26 cellular contexts compared by ENCODE assay signal in genomic region chr11:45150943-45151342, GRCh38.
"Had no signal": no experiment of that assay in that cellular context is flagged by ENCODE, and none has a peak within 500 bp of the region (broad histone marks: within the 10 kb centered on the region; RNA-seq: fewer than 3 reads in every experiment).

No MANE protein-coding gene starts in this region.

- H3K9me3 Mint-ChIP-seq: activated CD4-positive, alpha-beta T cell treated with anti-CD3 and anti-CD28 coated beads, Interleukin-2, amount 10 ng/mL, durations not matched to agents 7 days and 5 days; naive thymus-derived CD8-positive, alpha-beta T cell; stimulated activated memory B cell treated with anti-CD40 and anti-IgM and Interleukin-4, amounts not matched to agents 10 μg/mL and 1 μg/mL and 100 μg/mL, for 72 hours had no signal

- H3K36me3 ChIP-seq: brain microvascular endothelial cell, ovary, right lobe of liver, thyroid gland, upper lobe of right lung, WERI-Rb-1 had no signal

- H3K27me3 ChIP-seq: brain microvascular endothelial cell, ovary, right lobe of liver, thyroid gland, upper lobe of right lung had no signal

- H3K27me3 Mint-ChIP-seq: activated CD4-positive, alpha-beta memory T cell treated with anti-CD3 and anti-CD28 coated beads, Interleukin-2, amount 10 ng/mL, durations not matched to agents 7 days and 5 days; naive thymus-derived CD8-positive, alpha-beta T cell; stimulated activated memory B cell treated with anti-CD40 and anti-IgM and Interleukin-4, amounts not matched to agents 10 μg/mL and 1 μg/mL and 100 μg/mL, for 72 hours had no signal

- DNase-seq: activated CD4-positive, alpha-beta memory T cell treated with anti-CD3 and anti-CD28 coated beads, Interleukin-2, amount 10 ng/mL, durations not matched to agents 7 days and 5 days; activated CD4-positive, alpha-beta T cell treated with anti-CD3 and anti-CD28 coated beads for 1 hour; activated CD4-positive, alpha-beta T cell treated with anti-CD3 and anti-CD28 coated beads, Interleukin-2, amount 10 ng/mL, durations not matched to agents 7 days and 5 days; activated gamma-delta T cell treated with Interleukin-2 at 50 U/mL for 16 hours; activated naive CD4-positive, alpha-beta T cell treated with anti-CD3 and anti-CD28 coated beads, Interleukin-2, amount 50 U/mL, for 16 hours; amniotic stem cell; brain microvascular endothelial cell; endodermal cell; foreskin fibroblast; hippocampal formation; kidney; left colon; naive thymus-derived CD8-positive, alpha-beta T cell; ovary; stimulated activated CD4-positive, alpha-beta T cell treated with anti-CD3 and anti-CD28 coated beads, Interleukin-1b, Interleukin-23, amount 100 ng/mL, for 48 hours; stimulated activated CD4-positive, alpha-beta T cell treated with anti-CD3 and anti-CD28 coated beads, Interleukin-4, amount 100 ng/mL, for 4 hours; stimulated activated CD8-positive, alpha-beta memory T cell treated with anti-CD3 and anti-CD28 coated beads, Interleukin-4, amount 100 ng/mL, for 48 hours; stimulated activated naive CD8-positive, alpha-beta T cell treated with anti-CD3 and anti-CD28 coated beads, Interleukin-15, amount 100 ng/mL, for 72 hours; substantia nigra; thyroid gland; upper lobe of right lung; WERI-Rb-1 had no signal

- H3K4me3 ChIP-seq: ovary, right lobe of liver, skin epidermis, thyroid gland, upper lobe of right lung had no signal

- H3K27ac Mint-ChIP-seq: activated CD4-positive, alpha-beta memory T cell treated with anti-CD3 and anti-CD28 coated beads, Interleukin-2, amount 10 ng/mL, durations not matched to agents 7 days and 5 days; activated CD4-positive, alpha-beta T cell treated with anti-CD3 and anti-CD28 coated beads, Interleukin-2, amount 10 ng/mL, durations not matched to agents 7 days and 5 days; endodermal cell; progenitor cell of endocrine pancreas; stimulated activated memory B cell treated with anti-CD40 and anti-IgM and Interleukin-4, amounts not matched to agents 10 μg/mL and 1 μg/mL and 100 μg/mL, for 72 hours; stimulated activated naive CD8-positive, alpha-beta T cell treated with anti-CD3 and anti-CD28 coated beads, Interleukin-15, amount 100 ng/mL, for 72 hours had no signal

- H3K9me3 ChIP-seq: ovary, right lobe of liver, thyroid gland, upper lobe of right lung had no signal

- H3K27ac ChIP-seq: brain microvascular endothelial cell, ovary, right lobe of liver, skin epidermis, thyroid gland, upper lobe of right lung, WERI-Rb-1 had no signal

- H3K4me3 Mint-ChIP-seq: activated CD4-positive, alpha-beta memory T cell treated with anti-CD3 and anti-CD28 coated beads, Interleukin-2, amount 10 ng/mL, durations not matched to agents 7 days and 5 days; activated CD4-positive, alpha-beta T cell treated with anti-CD3 and anti-CD28 coated beads, Interleukin-2, amount 10 ng/mL, durations not matched to agents 7 days and 5 days; endodermal cell; stimulated activated memory B cell treated with anti-CD40 and anti-IgM and Interleukin-4, amounts not matched to agents 10 μg/mL and 1 μg/mL and 100 μg/mL, for 72 hours; stimulated activated naive CD8-positive, alpha-beta T cell treated with anti-CD3 and anti-CD28 coated beads, Interleukin-15, amount 100 ng/mL, for 72 hours had no signal
